25 cellular contexts compared by ENCODE assay signal in the genomic region with DNA sequence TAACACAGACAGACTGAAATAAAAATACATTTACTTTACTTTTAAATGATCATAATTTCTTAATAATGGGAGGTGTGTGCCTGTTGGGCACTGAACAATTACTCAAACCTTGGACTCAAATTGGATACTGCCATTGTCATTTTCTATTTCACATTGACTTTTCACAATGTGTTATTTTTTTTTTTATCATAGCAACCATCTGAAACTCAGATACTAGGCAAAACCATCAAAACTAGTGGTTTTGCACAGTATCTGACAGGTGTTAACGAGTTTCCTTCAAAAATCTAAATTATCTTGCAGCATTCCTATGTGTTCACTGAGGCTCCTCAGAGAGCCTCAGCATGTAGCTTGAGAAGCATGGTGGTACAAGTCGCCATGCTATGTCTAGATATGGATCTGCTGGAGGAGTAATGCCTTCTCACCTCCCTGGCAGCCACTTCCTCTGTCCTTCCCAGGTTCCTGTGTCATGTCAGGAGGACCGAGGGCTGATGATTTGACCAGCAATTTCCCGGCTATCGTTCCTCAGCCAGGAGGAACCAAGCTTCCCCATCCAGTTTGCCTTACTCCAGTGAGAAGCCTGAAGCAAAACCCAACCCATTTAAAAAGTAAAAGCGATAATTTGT.
"Had no signal": no experiment of that assay in that cellular context is flagged by ENCODE, and none has a peak within 500 bp of the region (broad histone marks: within the 10 kb centered on the region; RNA-seq: fewer than 3 reads in every experiment).

No MANE protein-coding gene starts in this region.

- H3K27ac ChIP-seq: brain microvascular endothelial cell, coronary artery, dorsolateral prefrontal cortex, gastroesophageal sphincter, lower lobe of right lung, parathyroid adenoma, tibial nerve, VCaP had no signal

- H3K27ac Mint-ChIP-seq: activated naive CD4-positive, alpha-beta T cell treated with anti-CD3 and anti-CD28 coated beads, Interleukin-2, amount 10 ng/mL, durations not matched to agents 7 days and 5 days; nephron progenitor cell; T-cell had no signal

- ATAC-seq: gastroesophageal sphincter; lower lobe of right lung; mucosa of descending colon; stimulated activated naive B cell treated with anti-CD40 and anti-IgM and Interleukin-4, amounts not matched to agents 10 μg/mL and 1 μg/mL and 100 μg/mL, for 72 hours; T-cell had no signal

- H3K36me3 Mint-ChIP-seq: activated naive CD4-positive, alpha-beta T cell treated with anti-CD3 and anti-CD28 coated beads, Interleukin-2, amount 10 ng/mL, durations not matched to agents 7 days and 5 days; T-cell had no signal

- H3K4me1 ChIP-seq: gastroesophageal sphincter, parathyroid adenoma, tibial nerve had no signal

- H3K9me3 Mint-ChIP-seq: activated naive CD4-positive, alpha-beta T cell treated with anti-CD3 and anti-CD28 coated beads, Interleukin-2, amount 10 ng/mL, durations not matched to agents 7 days and 5 days; T-cell had no signal

- H3K9me3 ChIP-seq: gastroesophageal sphincter, lower lobe of right lung, mucosa of descending colon, right atrium auricular region, tibial nerve had no signal

- H3K4me3 Mint-ChIP-seq: activated naive CD4-positive, alpha-beta T cell treated with anti-CD3 and anti-CD28 coated beads, Interleukin-2, amount 10 ng/mL, durations not matched to agents 7 days and 5 days; nephron progenitor cell; stimulated activated naive B cell treated with anti-CD40 and anti-IgM and Interleukin-4, amounts not matched to agents 10 μg/mL and 1 μg/mL and 100 μg/mL, for 72 hours; T-cell had no signal

- DNase-seq: activated CD4-positive, alpha-beta T cell treated with anti-CD3 and anti-CD28 coated beads for 4 hours; activated CD4-positive, alpha-beta T cell treated with anti-CD3 and anti-CD28 coated beads, Interleukin-2, amount 50 U/mL, for 48 hours; activated CD8-positive, alpha-beta memory T cell treated with anti-CD3 and anti-CD28 coated beads, Interleukin-2, amount 50 U/mL, for 4 hours; activated gamma-delta T cell; activated naive CD4-positive, alpha-beta T cell treated with anti-CD3 and anti-CD28 coated beads, Interleukin-2, amount 10 ng/mL, durations not matched to agents 7 days and 5 days; activated T-cell treated with anti-CD3 and anti-CD28 coated beads, Interleukin-2, amount 50 U/mL, for 1 hour; amniotic stem cell; brain microvascular endothelial cell; dorsolateral prefrontal cortex; effector memory CD4-positive, alpha-beta T cell; hypothalamus; lower lobe of right lung; mucosa of descending colon; nephron progenitor cell; nucleus accumbens; stimulated activated CD4-positive, alpha-beta T cell treated with anti-CD3 and anti-CD28 coated beads, Interleukin-15, amount 100 ng/mL, for 24 hours; stimulated activated CD4-positive, alpha-beta T cell treated with anti-CD3 and anti-CD28 coated beads, Interleukin-2, amount 100 ng/mL, for 24 hours; stimulated activated naive B cell treated with anti-CD40 and anti-IgM and Interleukin-4, amounts not matched to agents 10 μg/mL and 1 μg/mL and 100 μg/mL, for 72 hours; T-cell had no signal

- H3K36me3 ChIP-seq: brain microvascular endothelial cell, gastroesophageal sphincter, lower lobe of right lung, right atrium auricular region, tibial nerve had no signal

- H3K4me1 Mint-ChIP-seq: T-cell had no signal

- H3K4me3 ChIP-seq: coronary artery, dorsolateral prefrontal cortex, gastroesophageal sphincter, lower lobe of right lung, mucosa of descending colon, right atrium auricular region, tibial nerve had no signal

- H3K27me3 ChIP-seq: brain microvascular endothelial cell, dorsolateral prefrontal cortex, right atrium auricular region, tibial nerve had no signal
